In the genomic region with DNA sequence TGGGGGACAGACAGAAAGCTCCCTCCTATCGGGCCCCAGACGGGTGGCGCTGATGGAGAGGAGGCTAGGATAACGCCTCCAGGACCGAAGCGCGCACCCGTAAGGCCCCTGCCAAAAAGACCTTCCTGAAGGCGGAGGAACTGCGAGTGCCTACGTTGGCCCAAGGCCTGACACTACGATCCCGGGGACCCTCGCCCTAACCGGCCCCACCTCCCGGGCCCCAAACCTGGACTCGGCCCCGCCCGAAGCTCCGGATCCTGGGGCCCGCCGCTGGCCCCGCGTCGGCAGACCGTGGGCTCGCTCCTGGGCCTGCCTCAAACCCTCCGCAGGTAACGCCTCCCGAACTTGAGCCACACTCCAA, we compare ENCODE assay signal across 1 cellular context.
A peak's percentile ranks its signal among the peaks of the same experiment; 100 is the strongest.
TF ChIP-seq lines count a peak whose summit lies in the region.

No MANE protein-coding gene starts in this region.

TF ChIP-seq in K562, 482 proteins besides CTCF, POLR2A, EP300 and RAD21:
- TF ChIP-seq KDM2B (CRISPR knock-in tag; IDR thresholded peaks at IDR 0.05), result 0 out of 2 replicates have a peak, but pooled peaks have one; percentile 31
- TF ChIP-seq ZFX (CRISPR knock-in tag; IDR thresholded peaks at IDR 0.05), result peak; percentile 23; the same call in 1 of the 2 replicates
